Comparison of ENCODE assay signal across 8 cellular contexts in the genomic region with DNA sequence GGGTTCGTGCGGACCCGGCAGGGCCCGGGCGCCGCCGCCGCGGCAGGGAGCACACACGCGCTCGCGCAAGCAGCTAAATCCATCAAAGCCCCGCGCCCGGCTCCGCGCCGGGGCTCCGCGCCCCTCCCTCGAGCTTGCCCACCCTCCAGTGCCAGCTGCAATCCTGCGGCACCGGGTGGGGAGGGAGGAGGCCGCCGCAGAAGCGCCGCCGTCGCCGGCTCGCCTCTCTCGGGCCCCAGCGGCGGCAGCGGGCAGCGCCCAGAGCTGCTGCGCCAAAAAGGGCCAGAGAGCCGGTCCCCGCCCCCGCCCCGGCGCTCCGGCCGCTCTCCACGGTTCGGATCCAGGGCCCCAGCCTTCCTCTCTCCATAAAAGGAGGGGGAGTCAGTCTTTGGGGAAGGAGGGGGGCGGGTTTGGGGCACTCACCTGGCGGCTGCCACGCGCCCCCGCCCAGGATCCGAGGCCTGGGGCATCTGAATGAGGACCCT. TPM values are rescaled to one million over a fixed set of nuclear protein-coding genes. Genes with fewer than 3 reads are reported as not detected.
DNase-seq lines count a peak whose midpoint lies in the region; ATAC-seq and TF ChIP-seq lines count a peak whose summit lies in the region.

No MANE protein-coding gene starts in this region.

- H3K9ac ChIP-seq in Loucy (ENCODE audit: low read depth, low read length, poor library complexity, severe bottlenecking) = peak overlapping the region; percentile 22

- H2AFZ ChIP-seq in Loucy (ENCODE audit: low read length) = no peak overlapping the region

- peak overlapping the region; percentile 61 for H3K4me3 ChIP-seq in Loucy (ENCODE audit: low read length, poor library complexity, severe bottlenecking)

- H3K4me2 ChIP-seq in Loucy (ENCODE audit: low read depth, low read length, poor library complexity, severe bottlenecking) = peak overlapping the region; percentile 62

- DNase-seq in NCI-H1105 treated with DMSO at 0.1 percent for 48 hours (lab: John Stamatoyannopoulos, UW) (peak; percentile 49), NCI-H1105 (lab: John Stamatoyannopoulos, UW) (no peak), amniotic stem cell (lab: John Stamatoyannopoulos, UW) (peak; percentile 35), left ventricle myocardium superior (peak; percentile 82), pons (ENCODE audit: low spot score) (peak; percentile 45), NCI-H446 (lab: John Stamatoyannopoulos, UW) (no peak)

- no peak for TF ChIP-seq CTCF in Loucy (conservative IDR thresholded peaks at IDR 0.05; ENCODE audit: low read length)

- H3K36me3 ChIP-seq in Loucy (ENCODE audit: insufficient read depth, low read length) = no peaks in the 10 kb centered on the region

- no peaks in the 10 kb centered on the region for H3K9me3 ChIP-seq in Loucy (ENCODE audit: insufficient read depth, low read depth, low read length)

- H4K20me1 ChIP-seq in Loucy (ENCODE audit: insufficient read depth, low read length, poor library complexity, severe bottlenecking) = peaks cover 5% of the 10 kb centered on the region

- no peaks in the 10 kb centered on the region for H3K9me2 ChIP-seq in Loucy (replicated peaks; ENCODE audit: low read depth, low read length)

- peaks cover 36% of the 10 kb centered on the region for H3K27me3 ChIP-seq in Loucy (ENCODE audit: insufficient read depth, low read length, poor library complexity, severe bottlenecking)

- peak; percentile 27 for ATAC-seq in left ventricle myocardium superior
- ATAC-seq in HG03108 (IDR thresholded peaks at IDR 0.05; ENCODE audit: unreplicated experiment) = no peak

- no peaks in the 10 kb centered on the region for H3K79me2 ChIP-seq in Loucy (ENCODE audit: insufficient read depth, low read length)

- peaks cover 10% of the 10 kb centered on the region for H3K4me1 ChIP-seq in Loucy (ENCODE audit: insufficient read depth, low read length, poor library complexity, severe bottlenecking)

- H3F3A ChIP-seq in Loucy (ENCODE audit: low read depth) = no peaks in the 10 kb centered on the region

- intact Hi-C loops in left ventricle myocardium superior (cut with micrococcal nuclease) = no loop called here

RNA-seq across cellular contexts. Expression of a gene that starts 0.4 kb away (rescaled TPM):
- 32.7 TPM for total RNA-seq in left ventricle myocardium superior

Comparison
In these comparisons a context has a peak if more than half of its experiments do, and no peak if none do; other contexts are left out.
1. DNase-seq: peak in NCI-H1105 treated with DMSO at 0.1 percent for 48 hours (single experiment), amniotic stem cell (single experiment), left ventricle myocardium superior (single experiment) and pons (single experiment); none in NCI-H1105 (single experiment) and NCI-H446 (0 of 2).